ENCODE assay signal across 8 cellular contexts in genomic region chr17:45160505-45161287, GRCh38. TPM values are rescaled to one million over a fixed set of nuclear protein-coding genes. Genes with fewer than 3 reads are reported as not detected.
DNase-seq lines count a peak whose midpoint lies in the region; ATAC-seq and TF ChIP-seq lines count a peak whose summit lies in the region.

No MANE protein-coding gene starts in this region.

- H3K27me3 ChIP-seq in MM.1S (replicated peaks; ENCODE audit: insufficient read depth, low read length) (no peaks in the 10 kb centered on the region), WERI-Rb-1 (ENCODE audit: insufficient read depth, low read depth, severe bottlenecking) (no peaks in the 10 kb centered on the region)

- H3K9me2 ChIP-seq in MM.1S (replicated peaks; ENCODE audit: insufficient read depth, low read length): no peaks in the 10 kb centered on the region

- H3K4me2 ChIP-seq in MM.1S (ENCODE audit: low read depth, low read length): peak overlapping the region; percentile 77

- H3K9me3 ChIP-seq in MM.1S (replicated peaks; ENCODE audit: insufficient read depth, low read length) (no peaks in the 10 kb centered on the region), WERI-Rb-1 (ENCODE audit: severe bottlenecking) (no peaks in the 10 kb centered on the region)

- peak overlapping the region; percentile 94 for H3K4me3 Mint-ChIP-seq in central memory CD8-positive, alpha-beta T cell

- H3K4me3 ChIP-seq in MM.1S (ENCODE audit: low read length): peak overlapping the region; percentile 91
- H3K4me3 ChIP-seq in WERI-Rb-1 (ENCODE audit: low read depth, low read length): peak overlapping the region; percentile 78

- H3K4me1 ChIP-seq in MM.1S (ENCODE audit: low read length): 0 out of 2 replicates have a peak, but pooled peaks cover 9% of the 10 kb centered on the region

- H3K36me3 Mint-ChIP-seq in central memory CD8-positive, alpha-beta T cell (ENCODE audit: insufficient read depth): peaks cover 18% of the 10 kb centered on the region

- peaks cover 40% of the 10 kb centered on the region for H3K79me2 ChIP-seq in MM.1S (ENCODE audit: low read length)

- no peaks in the 10 kb centered on the region for H4K20me1 ChIP-seq in MM.1S (ENCODE audit: insufficient read depth, low read length)

- DNase-seq in EL (peak; percentile 58), H4 (ENCODE audit: low spot score) (peak; percentile 51), MM.1S (peak; percentile 62), WERI-Rb-1 (peak; percentile 92), left colon (peak; percentile 66 to 78), SKM-1 (lab: John Stamatoyannopoulos, UW; ENCODE audit: unreplicated experiment) (no peak)
- peak in 1 of 2 donors; percentile 50 for DNase-seq in central memory CD8-positive, alpha-beta T cell (ENCODE audit: low spot score in 2 of 2)
- peak; percentile 39 to 52 for DNase-seq in stimulated activated CD4-positive, alpha-beta T cell treated with anti-CD3 and anti-CD28 coated beads, Interleukin-2, amount 100 ng/mL, for 48 hours

- peak overlapping the region; percentile 59; the same call in 1 of the 2 replicates for H2AFZ ChIP-seq in MM.1S (ENCODE audit: low read length)

- TF ChIP-seq CTCF in MM.1S (IDR thresholded peaks at IDR 0.05; ENCODE audit: low read length) (peak; percentile 20), WERI-Rb-1 (IDR thresholded peaks at IDR 0.05; ENCODE audit: low read depth, low read length) (peak; percentile 69)

- H3K27me3 Mint-ChIP-seq in central memory CD8-positive, alpha-beta T cell: no peaks in the 10 kb centered on the region

- H3K27ac Mint-ChIP-seq in central memory CD8-positive, alpha-beta T cell (ENCODE audit: low read depth): peak overlapping the region; percentile 98

- intact Hi-C loops in left colon (cut with DNase I, micrococcal nuclease): no loop called here

- H3K27ac ChIP-seq in MM.1S (ENCODE audit: low read length) (peak overlapping the region; percentile 91), WERI-Rb-1 (peak overlapping the region; percentile 99)

- H3F3A ChIP-seq in MM.1S (ENCODE audit: insufficient read depth, low read length): no peaks in the 10 kb centered on the region

- ATAC-seq in central memory CD8-positive, alpha-beta T cell (replicated peaks; ENCODE audit: extremely low read depth, poor library complexity, severe bottlenecking): peak; percentile 34
- ATAC-seq in left colon: peak; percentile 57

- H3K9ac ChIP-seq in MM.1S (ENCODE audit: low read length): peak overlapping the region; percentile 100

- H3K4me1 Mint-ChIP-seq in central memory CD8-positive, alpha-beta T cell: peaks cover 45% of the 10 kb centered on the region

- no peaks in the 10 kb centered on the region for H3K9me3 Mint-ChIP-seq in central memory CD8-positive, alpha-beta T cell

- H3K36me3 ChIP-seq in MM.1S (replicated peaks; ENCODE audit: insufficient read depth, low read length) (no peaks in the 10 kb centered on the region), WERI-Rb-1 (peaks cover 5% of the 10 kb centered on the region)

RNA-seq across cellular contexts. Expression of gene HEXIM2, which starts 1.0 kb away (rescaled TPM):
- 5.8 and 10.7 TPM in 2 replicates for total RNA-seq in H4 (2014; rRNA removed; shearing (Covaris generic))
- 1 to 10 TPM; 4.7 to 5.2 TPM for total RNA-seq in left colon

RNA-seq across cellular contexts. Expression of gene HEXIM1, which starts 12.4 kb away (rescaled TPM):
- total RNA-seq in H4 (2014; rRNA removed; shearing (Covaris generic)): 4.9 and 6.5 TPM in 2 replicates
- total RNA-seq in left colon: 10 to 100 TPM; 36.1 to 46.7 TPM

RNA-seq across cellular contexts. Expression of gene ACBD4, which starts 25.2 kb away (rescaled TPM):
- 2.1 and 2.6 TPM in 2 replicates for total RNA-seq in H4 (2014; rRNA removed; shearing (Covaris generic))
- total RNA-seq in left colon: 10 to 100 TPM; 22.3 to 22.6 TPM

RNA-seq across cellular contexts. Expression of gene PLCD3, which starts 28.4 kb away (rescaled TPM):
- 21.0 and 157 TPM in 2 replicates for total RNA-seq in H4 (2014; rRNA removed; shearing (Covaris generic))
- 100 to 1,000 TPM; 335 to 566 TPM for total RNA-seq in left colon
